ENCODE assay signal across 20 cellular contexts in genomic region chr12:69671597-69671996, GRCh38. TPM values are rescaled to one million over a fixed set of nuclear protein-coding genes. Genes with fewer than 3 reads are reported as not detected.
"Had no signal": no experiment of that assay in that cellular context is flagged by ENCODE, and none has a peak within 500 bp of the region (broad histone marks: within the 10 kb centered on the region; RNA-seq: fewer than 3 reads in every experiment).

No MANE protein-coding gene starts in this region.

- H3K9me3 Mint-ChIP-seq: activated CD8-positive, alpha-beta T cell treated with anti-CD3 and anti-CD28 coated beads for 36 hours; activated naive CD4-positive, alpha-beta T cell treated with anti-CD3 and anti-CD28 coated beads, Interleukin-2, amount 50 U/mL, for 72 hours; naive thymus-derived CD8-positive, alpha-beta T cell; WTC11 had no signal

- H3K9me3 ChIP-seq: esophagus squamous epithelium, left ventricle myocardium inferior, neutrophil, sigmoid colon, thoracic aorta, uterus had no signal

- H3K27ac Mint-ChIP-seq: activated CD8-positive, alpha-beta T cell treated with anti-CD3 and anti-CD28 coated beads for 36 hours; activated naive CD4-positive, alpha-beta T cell treated with anti-CD3 and anti-CD28 coated beads, Interleukin-2, amount 50 U/mL, for 72 hours; naive thymus-derived CD8-positive, alpha-beta T cell; WTC11 had no signal

- H3K27ac ChIP-seq: coronary artery, esophagus squamous epithelium, left ventricle myocardium inferior, neutrophil, parathyroid adenoma, sigmoid colon, thoracic aorta, uterus had no signal

- H3K36me3 ChIP-seq: esophagus squamous epithelium, left ventricle myocardium inferior, neutrophil, sigmoid colon, thoracic aorta, uterus had no signal

- H3K4me1 ChIP-seq: esophagus squamous epithelium, parathyroid adenoma, sigmoid colon, uterus had no signal

- H3K9ac ChIP-seq: parathyroid adenoma had no signal

- H3K4me3 ChIP-seq: coronary artery, esophagus squamous epithelium, left ventricle myocardium inferior, sigmoid colon, thoracic aorta, uterus had no signal

- DNase-seq: activated CD4-positive, alpha-beta T cell treated with anti-CD3 and anti-CD28 coated beads for 4 hours; activated CD8-positive, alpha-beta T cell treated with anti-CD3 and anti-CD28 coated beads for 36 hours; activated effector memory CD4-positive, alpha-beta T cell treated with anti-CD3 and anti-CD28 coated beads, Interleukin-2, amount 50 U/mL, for 16 hours; activated T-cell treated with anti-CD3 and anti-CD28 coated beads, Interleukin-2, amount 50 U/mL, for 48 hours; effector CD8-positive, alpha-beta T cell; esophagus squamous epithelium; hippocampal formation; kidney; left ventricle myocardium inferior; mesenchymal stem cell; naive thymus-derived CD8-positive, alpha-beta T cell; sigmoid colon; stimulated activated CD4-positive, alpha-beta T cell treated with anti-CD3 and anti-CD28 coated beads, Interleukin-2, amount 100 ng/mL, for 24 hours; uterus had no signal

- H3K4me3 Mint-ChIP-seq: activated CD8-positive, alpha-beta T cell treated with anti-CD3 and anti-CD28 coated beads for 36 hours; naive thymus-derived CD8-positive, alpha-beta T cell; WTC11 had no signal

- H3K4me1 Mint-ChIP-seq: naive thymus-derived CD8-positive, alpha-beta T cell had no signal

- H3K27me3 ChIP-seq: esophagus squamous epithelium, neutrophil, sigmoid colon, uterus had no signal

- H2AFZ ChIP-seq: parathyroid adenoma had no signal

- H3K36me3 Mint-ChIP-seq: activated naive CD4-positive, alpha-beta T cell treated with anti-CD3 and anti-CD28 coated beads, Interleukin-2, amount 50 U/mL, for 72 hours; naive thymus-derived CD8-positive, alpha-beta T cell; WTC11 had no signal

- ATAC-seq: activated CD8-positive, alpha-beta T cell treated with anti-CD3 and anti-CD28 coated beads for 36 hours; activated naive CD4-positive, alpha-beta T cell treated with anti-CD3 and anti-CD28 coated beads, Interleukin-2, amount 50 U/mL, for 72 hours; naive thymus-derived CD8-positive, alpha-beta T cell; WTC11 had no signal

RNA-seq across cellular contexts. Expression of gene BEST3, which starts 27.5 kb away (rescaled TPM):
- total RNA-seq: activated CD8-positive, alpha-beta T cell treated with anti-CD3 and anti-CD28 coated beads for 36 hours; activated naive CD4-positive, alpha-beta T cell treated with anti-CD3 and anti-CD28 coated beads, Interleukin-2, amount 50 U/mL, for 72 hours; esophagus squamous epithelium; naive thymus-derived CD8-positive, alpha-beta T cell; sigmoid colon; thoracic aorta; WTC11 had no signal
- polyA plus RNA-seq: naive thymus-derived CD8-positive, alpha-beta T cell; sigmoid colon had no signal
